ENCODE assay signal across 9 cellular contexts in the genomic region with DNA sequence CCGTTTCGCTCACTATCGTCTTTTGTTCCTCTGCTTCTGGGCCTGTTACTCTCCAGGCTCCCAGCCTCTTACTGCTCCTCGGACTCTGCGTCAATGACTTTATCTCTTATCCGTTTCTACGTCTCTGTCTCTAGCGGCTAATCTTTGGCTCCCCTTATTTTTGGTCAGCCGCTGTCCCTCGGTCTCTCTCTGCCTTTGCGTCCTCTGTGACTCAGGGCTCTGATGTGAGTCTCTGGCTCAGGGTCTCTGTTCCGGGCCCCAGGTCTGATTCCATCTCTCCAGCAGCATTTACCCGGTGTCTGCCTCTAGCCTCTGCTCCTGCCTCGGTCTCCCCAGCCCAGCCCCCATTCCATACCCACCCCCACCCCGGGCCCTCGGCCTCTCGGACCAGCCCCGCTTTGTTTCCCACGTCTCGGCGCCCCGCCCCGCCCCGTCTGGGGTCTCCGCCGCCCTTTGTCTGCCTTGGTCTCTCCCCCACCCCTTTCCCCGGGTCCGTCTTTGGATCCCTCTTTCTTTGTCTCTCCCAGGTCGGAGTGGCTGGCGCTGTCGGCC. TPM values are rescaled to one million over a fixed set of nuclear protein-coding genes. Genes with fewer than 3 reads are reported as not detected.
A peak's percentile ranks its signal among the peaks of the same experiment; 100 is the strongest.
DNase-seq lines count a peak whose midpoint lies in the region; ATAC-seq and TF ChIP-seq lines count a peak whose summit lies in the region.
"Had no signal": no experiment of that assay in that cellular context is flagged by ENCODE, and none has a peak within 500 bp of the region (broad histone marks: within the 10 kb centered on the region; RNA-seq: fewer than 3 reads in every experiment).

No MANE protein-coding gene starts in this region.

- peaks cover 17% of the 10 kb centered on the region for H4K20me1 ChIP-seq in Loucy (ENCODE audit: insufficient read depth, low read length, poor library complexity, severe bottlenecking)

- no peaks in the 10 kb centered on the region for H3K27me3 Mint-ChIP-seq in CD4-positive, CD25-positive, alpha-beta regulatory T cell

- H3K36me3 Mint-ChIP-seq in CD4-positive, CD25-positive, alpha-beta regulatory T cell, result peaks cover 12% of the 10 kb centered on the region

- no peaks in the 10 kb centered on the region for H3K9me3 ChIP-seq in CD4-positive, CD25-positive, alpha-beta regulatory T cell (ENCODE audit: control insufficient read depth in 2 of 2, low read length in 2 of 2)
- H3K9me3 ChIP-seq in Loucy (ENCODE audit: insufficient read depth, low read depth, low read length) (no peaks in the 10 kb centered on the region), uterus (no peaks in the 10 kb centered on the region)

- H3K4me2 ChIP-seq in Loucy (ENCODE audit: low read depth, low read length, poor library complexity, severe bottlenecking), result peak overlapping the region; percentile 94
- peak overlapping the region; percentile 87 for H3K4me2 ChIP-seq in mesendoderm (ENCODE audit: low read length)

- peaks cover 5 to 37% (median 14%) of the 10 kb centered on the region in 4 donors for H3K4me1 Mint-ChIP-seq in CD4-positive, CD25-positive, alpha-beta regulatory T cell

- peak overlapping the region; percentile 89 for H3K9ac ChIP-seq in Loucy (ENCODE audit: low read depth, low read length, poor library complexity, severe bottlenecking)
- peak overlapping the region; percentile 96 for H3K9ac ChIP-seq in mesendoderm (ENCODE audit: low read length)

- WGBS in mesendoderm (ENCODE audit: extremely low coverage, insufficient coverage, low lambda C conversion rate), result no CpG with 5 or more reads among the region's 31 CpGs

- H3F3A ChIP-seq in Loucy (ENCODE audit: low read depth), result peaks cover 10% of the 10 kb centered on the region

- H2BK120ac ChIP-seq in mesendoderm (ENCODE audit: low read depth, low read length), result peak overlapping the region; percentile 40

- peak overlapping the region; percentile 82 to 92 (median 86) for H3K4me3 Mint-ChIP-seq in CD4-positive, CD25-positive, alpha-beta regulatory T cell

- TF ChIP-seq POLR2A in uterus (IDR thresholded peaks at IDR 0.05), result no peak

- H3K9me2 ChIP-seq in Loucy (replicated peaks; ENCODE audit: low read depth, low read length), result no peaks in the 10 kb centered on the region

- peaks cover 45% of the 10 kb centered on the region for H3K79me2 ChIP-seq in Loucy (ENCODE audit: insufficient read depth, low read length)
- H3K79me2 ChIP-seq in mesendoderm (ENCODE audit: control insufficient read depth, insufficient read depth, low read length), result peaks cover 20% of the 10 kb centered on the region

- H3K36me3 ChIP-seq in CD4-positive, CD25-positive, alpha-beta regulatory T cell (ENCODE audit: control insufficient read depth, insufficient read depth, low read length), result no peaks in the 10 kb centered on the region
- peaks cover 8% of the 10 kb centered on the region; the same call in 1 of the 2 replicates for H3K36me3 ChIP-seq in Loucy (ENCODE audit: insufficient read depth, low read length)
- no peaks in the 10 kb centered on the region for H3K36me3 ChIP-seq in mesendoderm (ENCODE audit: control insufficient read depth, insufficient read depth, low read length)
- no peaks in the 10 kb centered on the region for H3K36me3 ChIP-seq in uterus

- peak overlapping the region; percentile 87 for H2BK5ac ChIP-seq in mesendoderm (ENCODE audit: low read length)

- H2AFZ ChIP-seq in Loucy (ENCODE audit: low read length), result peak overlapping the region; percentile 98

- H3K56ac ChIP-seq in mesendoderm (ENCODE audit: low read length), result peak overlapping the region; percentile 96

- peaks cover 7% of the 10 kb centered on the region for H3K79me1 ChIP-seq in mesendoderm (ENCODE audit: low read length)

- no peaks in the 10 kb centered on the region for H3K9me3 Mint-ChIP-seq in CD4-positive, CD25-positive, alpha-beta regulatory T cell

- H3K27ac ChIP-seq in CD4-positive, CD25-positive, alpha-beta regulatory T cell (ENCODE audit: insufficient read depth, low read length, poor library complexity, severe bottlenecking), result peak overlapping the region; percentile 63
- H3K27ac ChIP-seq in cingulate gyrus (ENCODE audit: low read depth, low read length) (peak overlapping the region; percentile 65), mesendoderm (ENCODE audit: low read depth, low read length) (peak overlapping the region; percentile 98), uterus (peak overlapping the region; percentile 61 to 70)

- H3K27me3 ChIP-seq in CD4-positive, CD25-positive, alpha-beta regulatory T cell (ENCODE audit: control insufficient read depth, insufficient read depth, low read length), result no peaks in the 10 kb centered on the region
- H3K27me3 ChIP-seq in Loucy (ENCODE audit: insufficient read depth, low read length, poor library complexity, severe bottlenecking) (no peaks in the 10 kb centered on the region), mesendoderm (ENCODE audit: insufficient read depth, low read length, poor library complexity) (no peaks in the 10 kb centered on the region), uterus (no peaks in the 10 kb centered on the region)

- peak in 1 of 2 donors; percentile 1 for ATAC-seq in CD4-positive, CD25-positive, alpha-beta regulatory T cell (ENCODE audit: low read depth in 2 of 2)
- ATAC-seq in GM21423 (IDR thresholded peaks at IDR 0.05; ENCODE audit: unreplicated experiment), result no peak

- TF ChIP-seq CTCF in Loucy (conservative IDR thresholded peaks at IDR 0.05; ENCODE audit: low read length), result no peak
- TF ChIP-seq CTCF in uterus (IDR thresholded peaks at IDR 0.05), result no peak

- H4K5ac ChIP-seq in mesendoderm (ENCODE audit: low read length), result peak overlapping the region; percentile 17

- intact Hi-C loops in uterus (cut with DNase I; ENCODE audit: low total_unique reads), result no loop called here

- H3K4me1 ChIP-seq in CD4-positive, CD25-positive, alpha-beta regulatory T cell (ENCODE audit: control insufficient read depth, insufficient read depth, low read length, poor library complexity, severe bottlenecking), result peaks cover 22% of the 10 kb centered on the region
- H3K4me1 ChIP-seq in Loucy (ENCODE audit: insufficient read depth, low read length, poor library complexity, severe bottlenecking), result peaks cover 46% of the 10 kb centered on the region
- no peaks in the 10 kb centered on the region for H3K4me1 ChIP-seq in mesendoderm (ENCODE audit: control insufficient read depth, low read depth, low read length)
- peaks cover 0 to 7% of the 10 kb centered on the region in 2 donors for H3K4me1 ChIP-seq in uterus

- H3K4ac ChIP-seq in mesendoderm (ENCODE audit: low read depth, low read length), result peak overlapping the region; percentile 84

- peak overlapping the region; percentile 91 for H4K8ac ChIP-seq in mesendoderm (ENCODE audit: low read depth, low read length)

- no peak overlapping the region for H2BK15ac ChIP-seq in mesendoderm (replicated peaks; ENCODE audit: low read depth)

- peak overlapping the region; percentile 73 to 89 (median 88) for H3K27ac Mint-ChIP-seq in CD4-positive, CD25-positive, alpha-beta regulatory T cell

- H3K4me3 ChIP-seq in CD4-positive, CD25-positive, alpha-beta regulatory T cell (ENCODE audit: low read depth, low read length), result no peak overlapping the region
- H3K4me3 ChIP-seq in Loucy (ENCODE audit: low read length, poor library complexity, severe bottlenecking) (peak overlapping the region; percentile 99), mesendoderm (ENCODE audit: low read length) (peak overlapping the region; percentile 81), uterus (peak overlapping the region; percentile 60 to 62)

- H2AK5ac ChIP-seq in mesendoderm (ENCODE audit: low read length), result peak overlapping the region; percentile 62

- DNase-seq in CD4-positive, CD25-positive, alpha-beta regulatory T cell, result no peak
- DNase-seq in mesendoderm, result peak; percentile 71
- no peak for DNase-seq in uterus
- DNase-seq in NCI-H1048 (lab: John Stamatoyannopoulos, UW), result no peak
- no peak for DNase-seq in stimulated activated CD8-positive, alpha-beta memory T cell treated with anti-CD3 and anti-CD28 coated beads, Interleukin-4, amount 100 ng/mL, for 48 hours

- peak overlapping the region; percentile 32 for H3K23ac ChIP-seq in mesendoderm (ENCODE audit: low read length)

- H3K18ac ChIP-seq in mesendoderm (ENCODE audit: low read length), result peak overlapping the region; percentile 85

RNA-seq across cellular contexts. Expression of a gene that starts 0.5 kb away (rescaled TPM):
- total RNA-seq in CD4-positive, CD25-positive, alpha-beta regulatory T cell, result 6.0 TPM
- polyA plus RNA-seq in CD4-positive, CD25-positive, alpha-beta regulatory T cell, result 1 to 10 TPM; 4.5 to 8.0 (median 6.7) TPM
- polyA plus RNA-seq in mesendoderm (2013, experiment 1 of 2), result 21.1 TPM
- polyA plus RNA-seq in mesendoderm (2013, experiment 2 of 2), result 22.0 TPM
- 10 to 100 TPM in 3 of 4 donors, 1 to 10 TPM in 1; 2.6 to 21.0 (median 12.7) TPM for total RNA-seq in uterus

RNA-seq across cellular contexts. Expression of a gene that starts 12.3 kb away (rescaled TPM):
- total RNA-seq in CD4-positive, CD25-positive, alpha-beta regulatory T cell, result 198 TPM
- polyA plus RNA-seq in CD4-positive, CD25-positive, alpha-beta regulatory T cell, result 100 to 1,000 TPM; 157 to 205 (median 170) TPM
- polyA plus RNA-seq in mesendoderm (2013, experiment 1 of 2), result 0.69 TPM
- polyA plus RNA-seq in mesendoderm (2013, experiment 2 of 2), result 0.57 TPM
- 1 to 10 TPM in 2 of 4 donors, not detected in 2; 1.0 to 5.3 TPM for total RNA-seq in uterus
- total RNA-seq: RPMI7951 had no signal

RNA-seq across cellular contexts. Expression of a gene that starts 12.7 kb away (rescaled TPM):
- total RNA-seq in CD4-positive, CD25-positive, alpha-beta regulatory T cell, result 2.3 TPM
- polyA plus RNA-seq in CD4-positive, CD25-positive, alpha-beta regulatory T cell, result 1 to 10 TPM; 1.7 to 3.8 (median 3.3) TPM
- polyA plus RNA-seq in mesendoderm (2013, experiment 1 of 2), result 4.8 TPM
- 5.1 TPM for polyA plus RNA-seq in mesendoderm (2013, experiment 2 of 2)
- 10 to 100 TPM; 12.2 to 75.3 (median 25.6) TPM for total RNA-seq in uterus

RNA-seq across cellular contexts. Expression of a gene that starts 20.1 kb away (rescaled TPM):
- total RNA-seq in CD4-positive, CD25-positive, alpha-beta regulatory T cell, result 4.1 TPM
- 1 to 10 TPM in 1 of 4 donors, not detected in 3; 1.7 TPM for polyA plus RNA-seq in CD4-positive, CD25-positive, alpha-beta regulatory T cell
- polyA plus RNA-seq in mesendoderm (2013, experiment 1 of 2), result 3.7 TPM
- 5.2 TPM for polyA plus RNA-seq in mesendoderm (2013, experiment 2 of 2)
- total RNA-seq in uterus, result 1 to 10 TPM in 1 of 4 donors, not detected in 3; 1.2 TPM
- total RNA-seq: RPMI7951 had no signal

RNA-seq across cellular contexts. Expression of a gene that starts 24.4 kb away (rescaled TPM):
- 32.2 TPM for total RNA-seq in CD4-positive, CD25-positive, alpha-beta regulatory T cell
- polyA plus RNA-seq in CD4-positive, CD25-positive, alpha-beta regulatory T cell, result 10 to 100 TPM in 1 of 4 donors, 1 to 10 TPM in 3; 7.1 to 11.7 (median 8.2) TPM
- 16.1 TPM for polyA plus RNA-seq in mesendoderm (2013, experiment 1 of 2)
- polyA plus RNA-seq in mesendoderm (2013, experiment 2 of 2), result 16.6 TPM
- 10 to 100 TPM; 20.7 to 50.1 (median 29.9) TPM for total RNA-seq in uterus

Comparison
In these comparisons a context has a peak if more than half of its experiments do, and no peak if none do; other contexts are left out.
1. RNA of a gene that starts 12.3 kb away (total RNA-seq): 198 TPM in CD4-positive, CD25-positive, alpha-beta regulatory T cell (single experiment); 1.0 to 5.3 TPM in uterus; every median in the first group is over 10 times any median in the second.
2. Peak in every context shown above with its lines, with median percentiles within 50 percentile points of each other: H3K27ac ChIP-seq.